In genomic region chr18:50721006-50721405, GRCh38 we compare ENCODE assay signal across 20 cellular contexts.
DNase-seq lines count a peak whose midpoint lies in the region; ATAC-seq lines count a peak whose summit lies in the region.
"Had no signal": no experiment of that assay in that cellular context is flagged by ENCODE, and none has a peak within 500 bp of the region (broad histone marks: within the 10 kb centered on the region; RNA-seq: fewer than 3 reads in every experiment).

No MANE protein-coding gene starts in this region.

- ATAC-seq in HG03378 (IDR thresholded peaks at IDR 0.05; ENCODE audit: unreplicated experiment), result no peak
- ATAC-seq: A549, GM12878 had no signal

- peak; percentile 61 for DNase-seq in Ammon's horn (ENCODE audit: low spot score)
- DNase-seq in DMS 273 treated with DMSO at 0.1 percent for 48 hours (lab: John Stamatoyannopoulos, UW), result peak; percentile 19
- peak; percentile 31 for DNase-seq in globus pallidus (ENCODE audit: low spot score)
- DNase-seq in midbrain (lab: John Stamatoyannopoulos, UW), result peak; percentile 17
- no peak for DNase-seq in superior temporal gyrus (ENCODE audit: extremely low spot score)
- no peak for DNase-seq in NCI-H1436 (lab: John Stamatoyannopoulos, UW)
- DNase-seq: 8988T; ACHN; AML-193; Calu3; CD4-positive, alpha-beta memory T cell; COR-L47; DMS79; GDM1; GM23248; H7; HCEC 1CT had no signal

Comparison
In these comparisons a context has a peak if more than half of its experiments do, and no peak if none do; other contexts are left out.
1. DNase-seq: peak in Ammon's horn (single experiment), DMS 273 treated with DMSO at 0.1 percent for 48 hours (single experiment), globus pallidus (single experiment) and midbrain (single experiment); none in superior temporal gyrus (single experiment) and NCI-H1436 (single experiment).